4 cellular contexts compared by ENCODE assay signal in genomic region chr16:84275562-84276151, GRCh38.
TF ChIP-seq lines count a peak whose summit lies in the region.

No MANE protein-coding gene starts in this region.

TF ChIP-seq in SK-N-SH, 30 proteins besides CTCF, POLR2A, EP300 and RAD21:
- TF ChIP-seq MEF2A (IDR thresholded peaks at IDR 0.05; ENCODE audit: borderline replicate concordance, low read depth) (no peak), JUND (IDR thresholded peaks at IDR 0.05) (no peak), SMC3 (IDR thresholded peaks at IDR 0.05; ENCODE audit: low read depth, low read length) (no peak), TCF12 (IDR thresholded peaks at IDR 0.05) (no peak)

TF ChIP-seq in SK-N-SH treated with all-trans-retinoic acid at 6 μM for 48 hours, 23 proteins besides CTCF, POLR2A, EP300 and RAD21:
- no peak for TF ChIP-seq ISL1 (CRISPR knock-in tag; IDR thresholded peaks at IDR 0.05)
- no peak for TF ChIP-seq ZNF70 (CRISPR knock-in tag; IDR thresholded peaks at IDR 0.05)

TF ChIP-seq in HEK293, 187 proteins besides CTCF, POLR2A, EP300 and RAD21:
- TF ChIP-seq ZNF157 (tag by site-specific recombination; IDR thresholded peaks at IDR 0.05) (no peak), ZBTB17 (tag by site-specific recombination; IDR thresholded peaks at IDR 0.05) (0 out of 2 replicates have a peak, but pooled peaks have one; percentile 35)

TF ChIP-seq in K562, 482 proteins besides CTCF, POLR2A, EP300 and RAD21:
- TF ChIP-seq MYC (IDR thresholded peaks at IDR 0.05; ENCODE audit: low read depth, low read length) (no peak), MYC (CRISPR knock-in tag; IDR thresholded peaks at IDR 0.05; ENCODE audit: borderline replicate concordance, low read depth) (no peak), STAG1 (CRISPR knock-in tag; IDR thresholded peaks at IDR 0.05; ENCODE audit: borderline replicate concordance) (no peak), ZNF316 (IDR thresholded peaks at IDR 0.05) (peak; percentile 70), RHOXF2B (CRISPR knock-in tag; conservative IDR thresholded peaks at IDR 0.05) (no peak), C11orf30 (IDR thresholded peaks at IDR 0.05; ENCODE audit: low read depth) (peak; percentile 50), KDM4B (IDR thresholded peaks at IDR 0.05; ENCODE audit: borderline replicate concordance in 2 of 2, low read depth in 1 of 2) (no peak), MAFK (IDR thresholded peaks at IDR 0.05; ENCODE audit: low read length) (no peak), HCFC1 (IDR thresholded peaks at IDR 0.05; ENCODE audit: low read depth, low read length) (no peak), ZC3H11A (IDR thresholded peaks at IDR 0.05; ENCODE audit: low read depth, low read length) (no peak), NRF1 (conservative IDR thresholded peaks at IDR 0.05 in 1 of 2, IDR thresholded peaks at IDR 0.05 in 1 of 2) (no peak), ETS2 (tag; IDR thresholded peaks at IDR 0.05; ENCODE audit: borderline replicate concordance, poor library complexity, severe bottlenecking) (no peak), ZNF24 (IDR thresholded peaks at IDR 0.05) (peak; percentile 55; the same call in 1 of the 2 replicates)
- TF ChIP-seq, protein P1, sequence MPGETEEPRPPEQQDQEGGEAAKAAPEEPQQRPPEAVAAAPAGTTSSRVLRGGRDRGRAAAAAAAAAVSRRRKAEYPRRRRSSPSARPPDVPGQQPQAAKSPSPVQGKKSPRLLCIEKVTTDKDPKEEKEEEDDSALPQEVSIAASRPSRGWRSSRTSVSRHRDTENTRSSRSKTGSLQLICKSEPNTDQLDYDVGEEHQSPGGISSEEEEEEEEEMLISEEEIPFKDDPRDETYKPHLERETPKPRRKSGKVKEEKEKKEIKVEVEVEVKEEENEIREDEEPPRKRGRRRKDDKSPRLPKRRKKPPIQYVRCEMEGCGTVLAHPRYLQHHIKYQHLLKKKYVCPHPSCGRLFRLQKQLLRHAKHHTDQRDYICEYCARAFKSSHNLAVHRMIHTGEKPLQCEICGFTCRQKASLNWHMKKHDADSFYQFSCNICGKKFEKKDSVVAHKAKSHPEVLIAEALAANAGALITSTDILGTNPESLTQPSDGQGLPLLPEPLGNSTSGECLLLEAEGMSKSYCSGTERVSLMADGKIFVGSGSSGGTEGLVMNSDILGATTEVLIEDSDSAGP (CRISPR knock-in tag; IDR thresholded peaks at IDR 0.05): no peak
- TF ChIP-seq, protein P2, sequence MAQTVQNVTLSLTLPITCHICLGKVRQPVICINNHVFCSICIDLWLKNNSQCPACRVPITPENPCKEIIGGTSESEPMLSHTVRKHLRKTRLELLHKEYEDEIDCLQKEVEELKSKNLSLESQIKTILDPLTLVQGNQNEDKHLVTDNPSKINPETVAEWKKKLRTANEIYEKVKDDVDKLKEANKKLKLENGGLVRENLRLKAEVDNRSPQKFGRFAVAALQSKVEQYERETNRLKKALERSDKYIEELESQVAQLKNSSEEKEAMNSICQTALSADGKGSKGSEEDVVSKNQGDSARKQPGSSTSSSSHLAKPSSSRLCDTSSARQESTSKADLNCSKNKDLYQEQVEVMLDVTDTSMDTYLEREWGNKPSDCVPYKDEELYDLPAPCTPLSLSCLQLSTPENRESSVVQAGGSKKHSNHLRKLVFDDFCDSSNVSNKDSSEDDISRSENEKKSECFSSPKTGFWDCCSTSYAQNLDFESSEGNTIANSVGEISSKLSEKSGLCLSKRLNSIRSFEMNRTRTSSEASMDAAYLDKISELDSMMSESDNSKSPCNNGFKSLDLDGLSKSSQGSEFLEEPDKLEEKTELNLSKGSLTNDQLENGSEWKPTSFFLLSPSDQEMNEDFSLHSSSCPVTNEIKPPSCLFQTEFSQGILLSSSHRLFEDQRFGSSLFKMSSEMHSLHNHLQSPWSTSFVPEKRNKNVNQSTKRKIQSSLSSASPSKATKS (CRISPR knock-in tag; IDR thresholded peaks at IDR 0.05): no peak
- TF ChIP-seq, protein P3, sequence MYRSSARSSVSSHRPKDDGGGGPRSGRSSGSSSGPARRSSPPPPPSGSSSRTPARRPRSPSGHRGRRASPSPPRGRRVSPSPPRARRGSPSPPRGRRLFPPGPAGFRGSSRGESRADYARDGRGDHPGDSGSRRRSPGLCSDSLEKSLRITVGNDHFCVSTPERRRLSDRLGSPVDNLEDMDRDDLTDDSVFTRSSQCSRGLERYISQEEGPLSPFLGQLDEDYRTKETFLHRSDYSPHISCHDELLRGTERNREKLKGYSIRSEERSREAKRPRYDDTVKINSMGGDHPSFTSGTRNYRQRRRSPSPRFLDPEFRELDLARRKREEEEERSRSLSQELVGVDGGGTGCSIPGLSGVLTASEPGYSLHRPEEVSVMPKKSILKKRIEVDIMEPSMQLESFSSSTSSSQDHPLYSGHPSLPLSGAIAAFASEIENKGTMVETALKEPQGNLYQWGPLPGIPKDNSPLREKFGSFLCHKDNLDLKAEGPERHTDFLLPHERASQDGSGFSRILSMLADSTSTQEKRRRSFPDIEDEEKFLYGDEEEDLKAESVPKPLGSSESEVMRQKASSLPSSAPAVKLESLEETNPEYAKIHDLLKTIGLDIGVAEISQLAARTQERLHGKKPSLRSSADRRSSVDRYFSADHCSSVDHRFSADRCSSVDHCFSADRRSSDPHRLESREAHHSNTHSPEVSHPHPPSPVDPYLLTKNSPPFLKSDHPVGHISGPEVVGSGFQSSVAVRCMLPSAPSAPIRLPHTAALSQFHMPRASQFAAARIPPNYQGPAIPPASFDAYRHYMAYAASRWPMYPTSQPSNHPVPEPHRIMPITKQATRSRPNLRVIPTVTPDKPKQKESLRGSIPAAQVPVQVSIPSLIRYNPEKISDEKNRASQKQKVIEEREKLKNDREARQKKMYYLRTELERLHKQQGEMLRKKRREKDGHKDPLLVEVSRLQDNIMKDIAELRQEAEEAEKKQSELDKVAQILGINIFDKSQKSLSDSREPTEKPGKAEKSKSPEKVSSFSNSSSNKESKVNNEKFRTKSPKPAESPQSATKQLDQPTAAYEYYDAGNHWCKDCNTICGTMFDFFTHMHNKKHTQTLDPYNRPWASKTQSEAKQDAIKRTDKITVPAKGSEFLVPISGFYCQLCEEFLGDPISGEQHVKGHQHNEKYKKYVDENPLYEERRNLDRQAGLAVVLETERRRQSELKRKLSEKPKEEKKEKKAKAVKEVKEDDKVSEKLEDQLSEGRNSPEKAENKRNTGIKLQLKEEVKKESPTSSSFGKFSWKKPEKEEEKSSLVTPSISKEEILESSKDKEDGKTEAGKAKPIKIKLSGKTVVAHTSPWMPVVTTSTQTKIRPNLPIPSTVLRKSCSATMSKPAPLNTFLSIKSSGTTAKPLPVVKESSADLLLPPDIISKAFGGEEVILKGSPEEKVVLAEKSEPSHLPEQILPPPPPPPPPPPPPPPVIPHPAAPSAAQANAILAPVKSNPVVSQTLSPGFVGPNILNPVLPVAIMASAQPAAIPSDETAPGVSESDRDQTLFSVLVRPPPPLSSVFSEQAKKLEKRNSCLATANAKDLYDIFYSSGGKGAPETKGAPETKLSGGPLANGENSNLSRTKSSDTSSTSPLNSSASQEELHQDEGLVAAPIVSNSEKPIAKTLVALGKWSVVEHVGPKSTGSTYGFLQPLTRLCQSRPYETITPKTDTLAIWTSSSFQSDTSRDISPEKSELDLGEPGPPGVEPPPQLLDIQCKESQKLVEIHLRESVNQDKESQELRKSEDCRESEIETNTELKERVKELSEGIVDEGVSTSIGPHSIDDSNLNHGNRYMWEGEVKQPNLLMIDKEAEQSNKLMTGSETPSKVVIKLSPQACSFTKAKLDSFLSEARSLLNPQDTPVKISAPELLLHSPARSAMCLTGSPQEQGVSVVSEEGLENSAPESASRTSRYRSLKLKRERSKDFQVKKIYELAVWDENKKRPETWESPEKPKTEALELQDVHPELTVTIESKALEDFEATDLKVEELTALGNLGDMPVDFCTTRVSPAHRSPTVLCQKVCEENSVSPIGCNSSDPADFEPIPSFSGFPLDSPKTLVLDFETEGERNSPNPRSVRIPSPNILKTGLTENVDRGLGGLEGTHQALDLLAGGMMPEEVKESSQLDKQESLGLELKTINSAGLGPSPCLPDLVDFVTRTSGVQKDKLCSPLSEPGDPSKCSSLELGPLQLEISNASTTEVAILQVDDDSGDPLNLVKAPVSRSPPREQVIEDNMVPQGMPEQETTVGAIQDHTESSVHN (IDR thresholded peaks at IDR 0.05; ENCODE audit: borderline replicate concordance in 1 of 2, low read depth in 1 of 2): no peak
